Comparison of ENCODE assay signal across 8 cellular contexts in genomic region chr2:64989982-64990614, GRCh38. TPM values are rescaled to one million over a fixed set of nuclear protein-coding genes. Genes with fewer than 3 reads are reported as not detected.
DNase-seq lines count a peak whose midpoint lies in the region; ATAC-seq and TF ChIP-seq lines count a peak whose summit lies in the region.

No MANE protein-coding gene starts in this region.

- peaks cover 44% of the 10 kb centered on the region for H3K4me1 ChIP-seq in CD4-positive, CD25-positive, alpha-beta regulatory T cell (ENCODE audit: control insufficient read depth, insufficient read depth, low read length, poor library complexity, severe bottlenecking)
- H3K4me1 ChIP-seq in fibroblast of lung (ENCODE audit: control insufficient read depth, extremely low read depth, insufficient read depth, low read length) (peaks cover 3% of the 10 kb centered on the region), rectal smooth muscle tissue (ENCODE audit: control insufficient read depth, insufficient read depth, low read length) (no peaks in the 10 kb centered on the region)

- no peaks in the 10 kb centered on the region for H3K36me3 ChIP-seq in CD4-positive, CD25-positive, alpha-beta regulatory T cell (ENCODE audit: control insufficient read depth, insufficient read depth, low read length)
- H3K36me3 ChIP-seq in SK-N-MC (ENCODE audit: insufficient read depth, low read length) (peaks cover 20% of the 10 kb centered on the region; the same call in 1 of the 2 replicates), fibroblast of lung (ENCODE audit: control insufficient read depth, insufficient read depth, low read length) (no peaks in the 10 kb centered on the region), rectal smooth muscle tissue (ENCODE audit: control insufficient read depth, insufficient read depth, low read length) (no peaks in the 10 kb centered on the region)

- no peaks in the 10 kb centered on the region for H4K20me1 ChIP-seq in fibroblast of lung (ENCODE audit: control insufficient read depth, extremely low read depth, insufficient read depth, low read length)

- peak in 2 of 3 donors; percentile 9 to 19 for DNase-seq in CD4-positive, CD25-positive, alpha-beta regulatory T cell
- no peak for DNase-seq in SK-N-MC (ENCODE audit: low read depth, low spot score)
- DNase-seq in fibroblast of lung (ENCODE audit: low read depth in 2 of 2), result no peak
- no peak for DNase-seq in GM19238 (ENCODE audit: insufficient read length, low spot score)
- no peak for DNase-seq in putamen (ENCODE audit: low spot score)

- peak overlapping the region; percentile 14 for H3K27ac ChIP-seq in CD4-positive, CD25-positive, alpha-beta regulatory T cell (ENCODE audit: insufficient read depth, low read length, poor library complexity, severe bottlenecking)
- H3K27ac ChIP-seq in SK-N-MC (no peak overlapping the region), fibroblast of lung (ENCODE audit: insufficient read depth, low read length) (no peak overlapping the region), rectal smooth muscle tissue (ENCODE audit: low read depth, low read length) (no peak overlapping the region)

- H3K4me3 Mint-ChIP-seq in CD4-positive, CD25-positive, alpha-beta regulatory T cell, result peak overlapping the region; percentile 91 to 94 (median 92)

- no peaks in the 10 kb centered on the region for H3K27me3 ChIP-seq in CD4-positive, CD25-positive, alpha-beta regulatory T cell (ENCODE audit: control insufficient read depth, insufficient read depth, low read length)
- H3K27me3 ChIP-seq in fibroblast of lung (ENCODE audit: control insufficient read depth, insufficient read depth, low read length) (no peaks in the 10 kb centered on the region), rectal smooth muscle tissue (ENCODE audit: control insufficient read depth, insufficient read depth, low read length) (no peaks in the 10 kb centered on the region)

- peaks cover 32 to 71% (median 47%) of the 10 kb centered on the region in 4 donors for H3K4me1 Mint-ChIP-seq in CD4-positive, CD25-positive, alpha-beta regulatory T cell

- H3K27ac Mint-ChIP-seq in CD4-positive, CD25-positive, alpha-beta regulatory T cell, result peak overlapping the region; percentile 56 to 88 (median 74)

- H3K4me2 ChIP-seq in fibroblast of lung (ENCODE audit: extremely low read depth, insufficient read depth, low read length), result peak overlapping the region; percentile 46

- peaks cover 10% of the 10 kb centered on the region for H3K36me3 Mint-ChIP-seq in CD4-positive, CD25-positive, alpha-beta regulatory T cell

- H3K27me3 Mint-ChIP-seq in CD4-positive, CD25-positive, alpha-beta regulatory T cell, result no peaks in the 10 kb centered on the region

- peak overlapping the region; percentile 1 for H2AFZ ChIP-seq in fibroblast of lung (ENCODE audit: low read length)

- H3K4me3 ChIP-seq in CD4-positive, CD25-positive, alpha-beta regulatory T cell (ENCODE audit: low read depth, low read length), result peak overlapping the region; percentile 65
- H3K4me3 ChIP-seq in SK-N-MC (peak overlapping the region; percentile 93), fibroblast of lung (replicated peaks in 1 of 4; ENCODE audit: control extremely low read depth in 1 of 4, insufficient read depth in 1 of 4, low read depth in 3 of 4, low read length in 4 of 4) (peak overlapping the region; percentile 9 to 74 (median 64)), rectal smooth muscle tissue (ENCODE audit: low read length) (peak overlapping the region; percentile 79)

- no peak for TF ChIP-seq CTCF in fibroblast of lung (conservative IDR thresholded peaks at IDR 0.05 in 1 of 2, IDR thresholded peaks at IDR 0.05 in 1 of 2; ENCODE audit: low read depth in 1 of 2, low read length in 2 of 2)

- no peaks in the 10 kb centered on the region for H3K79me2 ChIP-seq in fibroblast of lung (ENCODE audit: control insufficient read depth, insufficient read depth, low read length)

- ATAC-seq in CD4-positive, CD25-positive, alpha-beta regulatory T cell (ENCODE audit: low read depth in 2 of 2), result no peak
- ATAC-seq in GM19438 (IDR thresholded peaks at IDR 0.05; ENCODE audit: low read depth, unreplicated experiment), result peak; percentile 1
- no peak for ATAC-seq in HG02870 (IDR thresholded peaks at IDR 0.05; ENCODE audit: unreplicated experiment)

- peak overlapping the region; percentile 83 for H3K9ac ChIP-seq in SK-N-MC (ENCODE audit: insufficient read length)
- H3K9ac ChIP-seq in fibroblast of lung (ENCODE audit: insufficient read depth, low read length), result peak overlapping the region; percentile 91
- H3K9ac ChIP-seq in rectal smooth muscle tissue (ENCODE audit: low read length), result no peak overlapping the region

- no peaks in the 10 kb centered on the region for H3K9me3 ChIP-seq in CD4-positive, CD25-positive, alpha-beta regulatory T cell (ENCODE audit: control insufficient read depth in 2 of 2, low read length in 2 of 2)
- H3K9me3 ChIP-seq in SK-N-MC (ENCODE audit: low read depth, low read length) (no peaks in the 10 kb centered on the region), fibroblast of lung (ENCODE audit: control insufficient read depth, insufficient read depth, low read depth, low read length) (no peaks in the 10 kb centered on the region)

- peaks cover 0 to 2% (median 0%) of the 10 kb centered on the region in 7 donors for H3K9me3 Mint-ChIP-seq in CD4-positive, CD25-positive, alpha-beta regulatory T cell

RNA-seq across cellular contexts. Expression of gene SLC1A4, which starts 0.9 kb away (rescaled TPM):
- total RNA-seq in CD4-positive, CD25-positive, alpha-beta regulatory T cell, result 22.1 TPM
- 10 to 100 TPM in 3 of 4 donors, 1 to 10 TPM in 1; 8.1 to 18.4 (median 12.6) TPM for polyA plus RNA-seq in CD4-positive, CD25-positive, alpha-beta regulatory T cell
- total RNA-seq in fibroblast of lung, result 13.1 and 20.8 TPM in 2 replicates
- 4.9 and 6.0 TPM in 2 replicates for polyA plus RNA-seq in fibroblast of lung
- polyA plus RNA-seq in fibroblast of lung (2012), result 5.2 and 6.2 TPM in 2 replicates
- polyA minus RNA-seq in fibroblast of lung (ENCODE audit: low replicate concordance), result 11.4 and 16.6 TPM in 2 replicates

Comparison
In these comparisons a context has a peak if more than half of its experiments do, and no peak if none do; other contexts are left out.
1. DNase-seq: peak in CD4-positive, CD25-positive, alpha-beta regulatory T cell (2 of 3); none in SK-N-MC (single experiment), fibroblast of lung (0 of 2), GM19238 (single experiment) and putamen (single experiment).
2. Peak in every context shown above with its lines, with median percentiles within 50 percentile points of each other: H3K4me3 ChIP-seq.